22 cellular contexts compared by ENCODE assay signal in genomic region chr16:2899564-2900072, GRCh38. TPM values are rescaled to one million over a fixed set of nuclear protein-coding genes. Genes with fewer than 3 reads are reported as not detected.
DNase-seq lines count a peak whose midpoint lies in the region; ATAC-seq and TF ChIP-seq lines count a peak whose summit lies in the region.
"Had no signal": no experiment of that assay in that cellular context is flagged by ENCODE, and none has a peak within 500 bp of the region (broad histone marks: within the 10 kb centered on the region; RNA-seq: fewer than 3 reads in every experiment).

No MANE protein-coding gene starts in this region.

- no peaks in the 10 kb centered on the region for H3K27me3 Mint-ChIP-seq in activated T-cell treated with anti-CD3 and anti-CD28 coated beads, Interleukin-2, amount 50 U/mL, for 4 hours (ENCODE audit: low read depth)
- H3K27me3 Mint-ChIP-seq: CD4-positive, alpha-beta memory T cell had no signal

- H3K56ac ChIP-seq in IMR-90 (ENCODE audit: extremely low read depth, insufficient read depth, low read length) = no peak overlapping the region

- CTCF ChIA-PET in HEK293 (lab: Yijun Ruan, JAX) = interaction anchor here (0.6 to 0.7 kb wide), 3 partner anchors 28 to 283 kb away, joined by 3 to 8 read pairs (median 3); no protein-coding TSS in a partner anchor
- CTCF ChIA-PET in IMR-90 (lab: Yijun Ruan, JAX) = interaction anchor here (0.7 kb wide), 1 partner anchor 879 kb away, joined by 4 read pairs; no protein-coding TSS in a partner anchor

- no peak for TF ChIP-seq POLR2A in IMR-90 (IDR thresholded peaks at IDR 0.05; ENCODE audit: low read depth, low read length)

- H3K23ac ChIP-seq in IMR-90 (ENCODE audit: low read depth, low read length) = no peak overlapping the region

- peaks cover 7% of the 10 kb centered on the region for H3K9me1 ChIP-seq in IMR-90 (ENCODE audit: insufficient read depth, low read length)

- H3K36me3 Mint-ChIP-seq in activated T-cell treated with anti-CD3 and anti-CD28 coated beads, Interleukin-2, amount 50 U/mL, for 4 hours (ENCODE audit: insufficient read depth) = no peaks in the 10 kb centered on the region

- H3K9me2 ChIP-seq in hepatocyte (replicated peaks; ENCODE audit: insufficient read depth) = no peaks in the 10 kb centered on the region

- ATAC-seq in IMR-90 (ENCODE audit: low read depth) = no peak
- ATAC-seq in activated T-cell treated with anti-CD3 and anti-CD28 coated beads, Interleukin-2, amount 50 U/mL, for 4 hours = no peak
- ATAC-seq: GM23338, HCT116 had no signal

- no peak overlapping the region for H2AK5ac ChIP-seq in IMR-90 (ENCODE audit: low read depth, low read length)

- TF ChIP-seq RAD21 in IMR-90 (IDR thresholded peaks at IDR 0.05; ENCODE audit: low read length) = no peak

- H3K18ac ChIP-seq in IMR-90 (ENCODE audit: low read depth, low read length) = no peak overlapping the region

- H2BK15ac ChIP-seq in IMR-90 (ENCODE audit: low read depth, low read length) = no peak overlapping the region

- no peak overlapping the region for H3K27ac ChIP-seq in HEK293 (ENCODE audit: extremely low read depth, low read depth, low read length)
- H3K27ac ChIP-seq in IMR-90 (ENCODE audit: insufficient read depth, low read length) = no peak overlapping the region
- H3K27ac ChIP-seq in hepatocyte = peak overlapping the region; percentile 33

- H3K79me2 ChIP-seq in hepatocyte = no peaks in the 10 kb centered on the region

- peaks cover 10% of the 10 kb centered on the region; the same call in 1 of the 2 replicates for H4K20me1 ChIP-seq in IMR-90 (ENCODE audit: insufficient read depth, low read length)
- no peaks in the 10 kb centered on the region for H4K20me1 ChIP-seq in hepatocyte (ENCODE audit: insufficient read depth, poor library complexity, severe bottlenecking)

- H3K4me2 ChIP-seq in IMR-90 (ENCODE audit: low read depth, low read length) = no peak overlapping the region
- no peak overlapping the region for H3K4me2 ChIP-seq in hepatocyte
- H3K4me2 ChIP-seq: GM23338 had no signal

- BruUV-seq in IMR-90 (replicated peaks; lab: Mats Ljungman, UMichigan) = no TSS peak

- intact Hi-C loops in IMR-90 (cut with micrococcal nuclease) = no loop called here

- peaks cover 7% of the 10 kb centered on the region for H3K4me1 Mint-ChIP-seq in activated T-cell treated with anti-CD3 and anti-CD28 coated beads, Interleukin-2, amount 50 U/mL, for 4 hours (ENCODE audit: low read depth)

- H3K27me3 ChIP-seq in IMR-90 (ENCODE audit: control insufficient read depth, insufficient read depth, low read length) (no peaks in the 10 kb centered on the region), hepatocyte (no peaks in the 10 kb centered on the region)

- H3K4ac ChIP-seq in IMR-90 (ENCODE audit: low read depth, low read length) = no peak overlapping the region

- peak overlapping the region; percentile 28 for H2AK9ac ChIP-seq in IMR-90 (replicated peaks; ENCODE audit: low read depth, low read length, poor library complexity)

- H3K9ac ChIP-seq in IMR-90 (ENCODE audit: low read depth, low read length) = no peak overlapping the region

- no peak overlapping the region for H4K91ac ChIP-seq in IMR-90 (ENCODE audit: insufficient read depth, low read depth, low read length)

- POLR2A ChIA-PET in HEK293 (lab: Yijun Ruan, JAX) = interaction anchor here (0.7 to 1.4 kb wide), 3 partner anchors 17 to 123 kb away, joined by 3 to 9 read pairs (median 4); partner anchors contain the start of gene FLYWCH2
- POLR2A ChIA-PET in IMR-90 (lab: Charles Lee; ENCODE audit: unreplicated experiment) = interaction anchor here (0.6 kb wide), 1 partner anchor 120 kb away, joined by 6 read pairs; no protein-coding TSS in a partner anchor

- in situ Hi-C loops in IMR-90 (cut with MboI; ENCODE audit: low sequenced_read_pairs) = no loop called here

- TF ChIP-seq CTCF in HEK293 (tag by site-specific recombination; IDR thresholded peaks at IDR 0.05) (no peak), IMR-90 (conservative IDR thresholded peaks at IDR 0.05; ENCODE audit: low read depth, low read length) (no peak), hepatocyte (IDR thresholded peaks at IDR 0.05; ENCODE audit: poor library complexity) (no peak)

- no peak overlapping the region for H2BK5ac ChIP-seq in IMR-90 (ENCODE audit: low read depth, low read length, poor library complexity, severe bottlenecking)

- no CpG with 5 or more reads among the region's 13 CpGs for WGBS in IMR-90 (ENCODE audit: extremely low coverage in 2 of 2, insufficient read length in 1 of 2), 2 experiments
- 87% methylated on average over 13 of the region's 13 CpGs for WGBS in hepatocyte (ENCODE audit: low lambda C conversion rate, missing lambda C conversion rate)

- H3K14ac ChIP-seq in IMR-90 (replicated peaks; ENCODE audit: low read depth, low read length) = no peak overlapping the region

- no peak overlapping the region for H3K4me3 Mint-ChIP-seq in activated T-cell treated with anti-CD3 and anti-CD28 coated beads, Interleukin-2, amount 50 U/mL, for 4 hours
- H3K4me3 Mint-ChIP-seq: CD4-positive, alpha-beta memory T cell; GM23338; H9; HFFc6 had no signal

- H3K36me3 ChIP-seq in HEK293 (ENCODE audit: control insufficient read depth in 2 of 2, insufficient read depth in 1 of 2, low read length in 2 of 2) (peaks cover 0 to 35% of the 10 kb centered on the region in 2 experiments; a peak in 1 of 3 replicates), IMR-90 (ENCODE audit: control insufficient read depth, insufficient read depth, low read length) (peaks cover 32% of the 10 kb centered on the region), hepatocyte (replicated peaks; ENCODE audit: insufficient read depth, low read depth) (no peaks in the 10 kb centered on the region)

- no peaks in the 10 kb centered on the region for H3K4me1 ChIP-seq in HEK293 (ENCODE audit: control insufficient read depth, insufficient read depth, low read length)
- peaks cover 9% of the 10 kb centered on the region for H3K4me1 ChIP-seq in IMR-90 (ENCODE audit: control insufficient read depth, insufficient read depth, low read length)
- H3K4me1 ChIP-seq in hepatocyte (ENCODE audit: insufficient read depth) = peaks cover 13% of the 10 kb centered on the region

- dilution Hi-C loops in IMR-90 (cut with HindIII; ENCODE audit: low sequenced_read_pairs, unreplicated experiment) = no loop called here

- H2BK120ac ChIP-seq in IMR-90 (ENCODE audit: low read depth, low read length) = no peak overlapping the region

- H2BK20ac ChIP-seq in IMR-90 (ENCODE audit: low read depth, low read length) = no peak overlapping the region

- no peak overlapping the region for H4K8ac ChIP-seq in IMR-90 (ENCODE audit: low read depth in 2 of 2, low read length in 2 of 2)

- H2AFZ ChIP-seq in IMR-90 (replicated peaks; ENCODE audit: low read length, poor library complexity) = no peak overlapping the region
- H2AFZ ChIP-seq in hepatocyte = no peak overlapping the region
- H2AFZ ChIP-seq: GM23338 had no signal

- DNase-seq in IMR-90 = no peak
- DNase-seq in hepatocyte (ENCODE audit: low spot score) = no peak
- no peak for DNase-seq in SKM-1 (lab: John Stamatoyannopoulos, UW; ENCODE audit: unreplicated experiment)
- no peak for DNase-seq in activated T-cell treated with anti-CD3 and anti-CD28 coated beads, Interleukin-2, amount 50 U/mL, for 4 hours
- no peak for DNase-seq in NCI-H1436 (lab: John Stamatoyannopoulos, UW)
- DNase-seq: C1 segment of cervical spinal cord; Calu3; CD4-positive, alpha-beta memory T cell; COR-L47; DMS53; DMS79 treated with DMSO at 0.1 percent for 48 hours; GF-D8; H9; HFFc6 had no signal

- H3K9me3 ChIP-seq in HEK293 (ENCODE audit: control insufficient read depth, insufficient read depth, low read depth, low read length) (no peaks in the 10 kb centered on the region), IMR-90 (ENCODE audit: control insufficient read depth, insufficient read depth, low read length) (no peaks in the 10 kb centered on the region), hepatocyte (ENCODE audit: low read depth) (no peaks in the 10 kb centered on the region)

- H3K4me3 ChIP-seq in HEK293 (ENCODE audit: low read depth, low read length) (no peak overlapping the region), IMR-90 (ENCODE audit: insufficient read depth, low read depth, low read length) (no peak overlapping the region), hepatocyte (no peak overlapping the region)
- H3K4me3 ChIP-seq: GM23338 had no signal

- no peaks in the 10 kb centered on the region for H3K9me3 Mint-ChIP-seq in activated T-cell treated with anti-CD3 and anti-CD28 coated beads, Interleukin-2, amount 50 U/mL, for 4 hours
- H3K9me3 Mint-ChIP-seq: CD4-positive, alpha-beta memory T cell; GM23338; HFFc6 had no signal

- H4K5ac ChIP-seq in IMR-90 (ENCODE audit: low read depth, low read length) = no peak overlapping the region

- peaks cover 4 to 19% of the 10 kb centered on the region in 2 experiments; a peak in 3 of 4 replicates for H3K79me1 ChIP-seq in IMR-90 (ENCODE audit: low read depth in 1 of 2, low read length in 2 of 2)

TF ChIP-seq in IMR-90, 13 proteins besides CTCF, POLR2A, EP300 and RAD21:
- TF ChIP-seq MXI1 (IDR thresholded peaks at IDR 0.05; ENCODE audit: borderline replicate concordance, low read depth, low read length) = no peak
- TF ChIP-seq CEBPB (IDR thresholded peaks at IDR 0.05; ENCODE audit: low read depth, low read length) = no peak

RNA-seq across cellular contexts. Expression of gene FLYWCH1, which starts 12.1 kb away (rescaled TPM):
- total RNA-seq in IMR-90 (2012; rRNA removed) = 14.3 and 16.1 TPM in 2 replicates
- polyA plus RNA-seq in IMR-90 (2012; rRNA removed) = 25.2 and 32.3 TPM in 2 replicates
- 38.1 and 39.5 TPM in 2 replicates for polyA plus RNA-seq in IMR-90 (2012; cell fraction: cytosol; rRNA removed)
- 68.9 and 113 TPM in 2 replicates for polyA plus RNA-seq in IMR-90 (2012; cell fraction: nucleus; rRNA removed; ENCODE audit: low replicate concordance)
- total RNA-seq in hepatocyte = 11.7 and 14.6 TPM in 2 replicates
- 16.9 and 17.1 TPM in 2 replicates for polyA plus RNA-seq in hepatocyte
- total RNA-seq in activated T-cell treated with anti-CD3 and anti-CD28 coated beads, Interleukin-2, amount 50 U/mL, for 4 hours = 10 to 100 TPM; 39.8 to 47.9 (median 46.8) TPM

RNA-seq across cellular contexts. Expression of gene FLYWCH2, which starts 16.6 kb away (rescaled TPM):
- total RNA-seq in IMR-90 (2012; rRNA removed) = 42.3 and 48.9 TPM in 2 replicates
- polyA plus RNA-seq in IMR-90 (2012; rRNA removed) = 66.3 and 77.2 TPM in 2 replicates
- 131 and 168 TPM in 2 replicates for polyA plus RNA-seq in IMR-90 (2012; cell fraction: cytosol; rRNA removed)
- 22.4 and 65.5 TPM in 2 replicates for polyA plus RNA-seq in IMR-90 (2012; cell fraction: nucleus; rRNA removed; ENCODE audit: low replicate concordance)
- total RNA-seq in hepatocyte = 31.6 and 45.1 TPM in 2 replicates
- polyA plus RNA-seq in hepatocyte = 33.1 and 40.0 TPM in 2 replicates
- 10 to 100 TPM; 25.7 to 28.7 (median 28.5) TPM for total RNA-seq in activated T-cell treated with anti-CD3 and anti-CD28 coated beads, Interleukin-2, amount 50 U/mL, for 4 hours

RNA-seq across cellular contexts. Expression of gene PRSS22, which starts 41.6 kb away (rescaled TPM):
- total RNA-seq in IMR-90 (2012; rRNA removed) = not detected in 2 replicates
- polyA plus RNA-seq in IMR-90 (2012; rRNA removed) = not detected in 2 replicates
- 0.03 and 0.42 TPM in 2 replicates for polyA plus RNA-seq in IMR-90 (2012; cell fraction: cytosol; rRNA removed)
- 0.63 and 1.1 TPM in 2 replicates for polyA plus RNA-seq in IMR-90 (2012; cell fraction: nucleus; rRNA removed; ENCODE audit: low replicate concordance)
- 50.0 and 60.2 TPM in 2 replicates for total RNA-seq in hepatocyte
- 66.3 and 100 TPM in 2 replicates for polyA plus RNA-seq in hepatocyte
- under 1 TPM in 1 of 3 donors, not detected in 2; 0.37 TPM for total RNA-seq in activated T-cell treated with anti-CD3 and anti-CD28 coated beads, Interleukin-2, amount 50 U/mL, for 4 hours
- total RNA-seq: A172, A673, G401, H4, HFFc6 had no signal
- polyA plus RNA-seq: BJ had no signal

Comparison
In these comparisons a context has a peak if more than half of its experiments do, and no peak if none do; other contexts are left out.
1. RNA of gene PRSS22, which starts 41.6 kb away (total RNA-seq): 50.0 to 60.2 TPM in hepatocyte; 0.37 TPM in activated T-cell treated with anti-CD3 and anti-CD28 coated beads, Interleukin-2, amount 50 U/mL, for 4 hours and not detected in IMR-90; every median in the first group is over 10 times any median in the second.